In the genomic region with DNA sequence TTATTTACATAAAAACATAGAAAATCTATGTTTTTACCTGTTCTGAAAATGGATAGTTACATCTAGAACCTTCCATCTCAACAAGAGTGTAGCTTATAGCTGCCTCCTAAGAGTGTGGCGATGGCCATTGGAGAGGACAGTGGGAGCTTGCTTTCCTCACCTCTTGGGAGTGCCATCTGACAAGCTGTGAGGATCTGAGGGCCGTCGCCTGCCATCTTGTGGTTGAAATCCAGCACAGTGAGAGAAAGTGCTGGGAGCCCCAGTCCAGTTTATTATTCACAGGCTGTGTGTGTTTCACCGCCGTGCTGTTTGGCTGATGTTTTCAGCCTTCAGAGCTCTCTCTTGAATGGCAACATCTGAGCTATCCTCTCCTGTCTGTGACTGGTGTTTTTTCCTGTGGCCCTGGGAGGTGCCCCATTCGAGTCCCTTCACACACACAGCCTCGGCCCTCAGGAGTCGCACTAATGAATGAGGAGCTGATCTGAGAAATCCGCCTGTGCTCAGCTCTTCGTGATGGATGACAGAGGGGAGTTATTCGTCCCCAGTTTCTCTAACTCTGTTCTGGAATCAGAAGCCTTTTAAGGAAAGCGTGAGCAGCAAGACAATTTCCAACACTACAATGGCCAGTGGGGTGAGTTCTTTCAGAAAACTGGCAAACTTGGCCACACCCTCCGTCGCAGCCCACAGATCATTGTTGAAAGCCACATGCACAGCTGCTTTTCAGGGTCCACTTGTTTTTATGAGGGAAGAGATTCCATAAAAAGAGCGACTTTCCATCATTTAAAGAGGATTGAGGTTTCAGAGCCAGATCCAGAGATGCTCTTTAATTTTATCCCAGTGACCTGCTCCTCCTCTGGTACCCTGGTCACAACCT, we compare ENCODE assay signal across 8 cellular contexts.
A peak's percentile ranks its signal among the peaks of the same experiment; 100 is the strongest.
DNase-seq lines count a peak whose midpoint lies in the region; ATAC-seq and TF ChIP-seq lines count a peak whose summit lies in the region.

No MANE protein-coding gene starts in this region.

- H3K9me3 ChIP-seq in thyroid gland: no peaks in the 10 kb centered on the region

- TF ChIP-seq POLR2A in thyroid gland (IDR thresholded peaks at IDR 0.05): no peak

- H3K27ac ChIP-seq in thyroid gland: no peak overlapping the region

- peaks cover 0 to 7% of the 10 kb centered on the region in 2 donors for H3K4me1 ChIP-seq in thyroid gland

- no peak for TF ChIP-seq EP300 in Ishikawa (IDR thresholded peaks at IDR 0.05; ENCODE audit: borderline replicate concordance)

- H3K36me3 ChIP-seq in thyroid gland: no peaks in the 10 kb centered on the region

- WGBS in thyroid gland, 2 donors: 47 to 54% methylated on average over 12 to 14 of the region's 15 CpGs

- TF ChIP-seq RAD21 in Ishikawa (IDR thresholded peaks at IDR 0.05; ENCODE audit: low read depth): peak; percentile 91

- H3K27me3 ChIP-seq in thyroid gland: no peaks in the 10 kb centered on the region

- TF ChIP-seq CTCF in GM12865 (IDR thresholded peaks at IDR 0.05; ENCODE audit: insufficient read depth, low read depth, low read length, missing control alignments) (peak; percentile 59), thyroid gland (IDR thresholded peaks at IDR 0.05) (peak in 4 of 6 experiments; percentile 25 to 63 (median 56))

- ATAC-seq in left lobe of liver (peak; percentile 98), GM18861 (IDR thresholded peaks at IDR 0.05; ENCODE audit: unreplicated experiment) (no peak)

- DNase-seq in A172 (ENCODE audit: low spot score) (peak; percentile 80), GM12865 (ENCODE audit: low read depth) (peak; percentile 70), RKO (ENCODE audit: low spot score) (peak; percentile 75), dedifferentiated amniotic fluid mesenchymal stem cell (ENCODE audit: extremely low spot score) (peak; percentile 70), left lobe of liver (ENCODE audit: low spot score) (peak; percentile 62), thyroid gland (peak; percentile 49 to 72)

- intact Hi-C loops in thyroid gland (cut with DNase I): loop anchor here (2.0 kb wide), 1 partner anchor 228 kb away; no protein-coding TSS in a partner anchor

- no peak overlapping the region for H3K4me3 ChIP-seq in GM12865 (ENCODE audit: low read depth, low read length)
- H3K4me3 ChIP-seq in thyroid gland (replicated peaks in 1 of 3): no peak overlapping the region

TF ChIP-seq in Ishikawa, 13 proteins besides CTCF, POLR2A, EP300 and RAD21:
- TF ChIP-seq YY1 (IDR thresholded peaks at IDR 0.05; ENCODE audit: low read depth): no peak
- no peak for TF ChIP-seq TEAD4 (IDR thresholded peaks at IDR 0.05)
- no peak for TF ChIP-seq ZBTB7A (IDR thresholded peaks at IDR 0.05; ENCODE audit: low read depth)
- TF ChIP-seq TCF12 (IDR thresholded peaks at IDR 0.05; ENCODE audit: low read depth): no peak
- TF ChIP-seq CEBPB (IDR thresholded peaks at IDR 0.05): no peak
- TF ChIP-seq, protein P1, sequence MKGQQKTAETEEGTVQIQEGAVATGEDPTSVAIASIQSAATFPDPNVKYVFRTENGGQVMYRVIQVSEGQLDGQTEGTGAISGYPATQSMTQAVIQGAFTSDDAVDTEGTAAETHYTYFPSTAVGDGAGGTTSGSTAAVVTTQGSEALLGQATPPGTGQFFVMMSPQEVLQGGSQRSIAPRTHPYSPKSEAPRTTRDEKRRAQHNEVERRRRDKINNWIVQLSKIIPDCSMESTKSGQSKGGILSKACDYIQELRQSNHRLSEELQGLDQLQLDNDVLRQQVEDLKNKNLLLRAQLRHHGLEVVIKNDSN (IDR thresholded peaks at IDR 0.05): no peak
- no peak for TF ChIP-seq EGR1 (IDR thresholded peaks at IDR 0.05)
- no peak for TF ChIP-seq FOXM1 (IDR thresholded peaks at IDR 0.05; ENCODE audit: borderline replicate concordance, low read depth)
- TF ChIP-seq TAF1 (IDR thresholded peaks at IDR 0.05; ENCODE audit: low read depth): no peak
- no peak for TF ChIP-seq CREB1 (IDR thresholded peaks at IDR 0.05; ENCODE audit: low read depth)
- TF ChIP-seq, protein P2, sequence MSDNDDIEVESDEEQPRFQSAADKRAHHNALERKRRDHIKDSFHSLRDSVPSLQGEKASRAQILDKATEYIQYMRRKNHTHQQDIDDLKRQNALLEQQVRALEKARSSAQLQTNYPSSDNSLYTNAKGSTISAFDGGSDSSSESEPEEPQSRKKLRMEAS (IDR thresholded peaks at IDR 0.05): no peak
- no peak for TF ChIP-seq NFIC (IDR thresholded peaks at IDR 0.05)
